Comparison of ENCODE assay signal across 1 cellular context in genomic region chr3:128845695-128846491, GRCh38.
TF ChIP-seq lines count a peak whose summit lies in the region.

No MANE protein-coding gene starts in this region.

TF ChIP-seq in HepG2, 621 proteins besides CTCF, POLR2A, EP300 and RAD21 (continued from another document and continues in another):
- TF ChIP-seq, protein P1, sequence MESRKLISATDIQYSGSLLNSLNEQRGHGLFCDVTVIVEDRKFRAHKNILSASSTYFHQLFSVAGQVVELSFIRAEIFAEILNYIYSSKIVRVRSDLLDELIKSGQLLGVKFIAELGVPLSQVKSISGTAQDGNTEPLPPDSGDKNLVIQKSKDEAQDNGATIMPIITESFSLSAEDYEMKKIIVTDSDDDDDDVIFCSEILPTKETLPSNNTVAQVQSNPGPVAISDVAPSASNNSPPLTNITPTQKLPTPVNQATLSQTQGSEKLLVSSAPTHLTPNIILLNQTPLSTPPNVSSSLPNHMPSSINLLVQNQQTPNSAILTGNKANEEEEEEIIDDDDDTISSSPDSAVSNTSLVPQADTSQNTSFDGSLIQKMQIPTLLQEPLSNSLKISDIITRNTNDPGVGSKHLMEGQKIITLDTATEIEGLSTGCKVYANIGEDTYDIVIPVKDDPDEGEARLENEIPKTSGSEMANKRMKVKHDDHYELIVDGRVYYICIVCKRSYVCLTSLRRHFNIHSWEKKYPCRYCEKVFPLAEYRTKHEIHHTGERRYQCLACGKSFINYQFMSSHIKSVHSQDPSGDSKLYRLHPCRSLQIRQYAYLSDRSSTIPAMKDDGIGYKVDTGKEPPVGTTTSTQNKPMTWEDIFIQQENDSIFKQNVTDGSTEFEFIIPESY (CRISPR knock-in tag; IDR thresholded peaks at IDR 0.05), result no peak; the same call in 1 of the 2 replicates
- no peak for TF ChIP-seq ZNF549 (CRISPR knock-in tag; IDR thresholded peaks at IDR 0.05)
- 0 out of 2 replicates have a peak, but pooled peaks have one; percentile 16 for TF ChIP-seq MED1 (CRISPR knock-in tag; IDR thresholded peaks at IDR 0.05)
- TF ChIP-seq ELF4 (CRISPR knock-in tag; IDR thresholded peaks at IDR 0.05; ENCODE audit: borderline replicate concordance), result no peak
- TF ChIP-seq ZNF512B (CRISPR knock-in tag; IDR thresholded peaks at IDR 0.05; ENCODE audit: borderline replicate concordance), result no peak
- no peak for TF ChIP-seq LCORL (IDR thresholded peaks at IDR 0.05)
- TF ChIP-seq LCORL (CRISPR knock-in tag; IDR thresholded peaks at IDR 0.05), result peak; percentile 81; the same call in 1 of the 2 replicates
- no peak for TF ChIP-seq TOPORS (CRISPR knock-in tag; IDR thresholded peaks at IDR 0.05)
- no peak for TF ChIP-seq ARNT (IDR thresholded peaks at IDR 0.05)
- no peak for TF ChIP-seq ONECUT2 (CRISPR knock-in tag; IDR thresholded peaks at IDR 0.05)
- TF ChIP-seq TEAD2 (CRISPR knock-in tag; IDR thresholded peaks at IDR 0.05), result no peak
- no peak for TF ChIP-seq BCL6 (CRISPR knock-in tag; IDR thresholded peaks at IDR 0.05)
- TF ChIP-seq ZBTB1 (CRISPR knock-in tag; IDR thresholded peaks at IDR 0.05; ENCODE audit: borderline replicate concordance), result no peak
- TF ChIP-seq ZFP36L2 (CRISPR knock-in tag; IDR thresholded peaks at IDR 0.05), result no peak
- TF ChIP-seq ZFAT (CRISPR knock-in tag; conservative IDR thresholded peaks at IDR 0.05), result no peak
- TF ChIP-seq ZNF800 (CRISPR knock-in tag; IDR thresholded peaks at IDR 0.05), result no peak
- no peak for TF ChIP-seq ZNF296 (CRISPR knock-in tag; conservative IDR thresholded peaks at IDR 0.05)
- TF ChIP-seq, protein P2, sequence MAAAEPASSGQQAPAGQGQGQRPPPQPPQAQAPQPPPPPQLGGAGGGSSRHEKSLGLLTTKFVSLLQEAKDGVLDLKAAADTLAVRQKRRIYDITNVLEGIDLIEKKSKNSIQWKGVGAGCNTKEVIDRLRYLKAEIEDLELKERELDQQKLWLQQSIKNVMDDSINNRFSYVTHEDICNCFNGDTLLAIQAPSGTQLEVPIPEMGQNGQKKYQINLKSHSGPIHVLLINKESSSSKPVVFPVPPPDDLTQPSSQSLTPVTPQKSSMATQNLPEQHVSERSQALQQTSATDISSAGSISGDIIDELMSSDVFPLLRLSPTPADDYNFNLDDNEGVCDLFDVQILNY (CRISPR knock-in tag; conservative IDR thresholded peaks at IDR 0.05), result 0 out of 2 replicates have a peak, but pooled peaks have one; percentile 12
- TF ChIP-seq SIX1 (CRISPR knock-in tag; IDR thresholded peaks at IDR 0.05; ENCODE audit: borderline replicate concordance), result no peak
- TF ChIP-seq, protein P3, sequence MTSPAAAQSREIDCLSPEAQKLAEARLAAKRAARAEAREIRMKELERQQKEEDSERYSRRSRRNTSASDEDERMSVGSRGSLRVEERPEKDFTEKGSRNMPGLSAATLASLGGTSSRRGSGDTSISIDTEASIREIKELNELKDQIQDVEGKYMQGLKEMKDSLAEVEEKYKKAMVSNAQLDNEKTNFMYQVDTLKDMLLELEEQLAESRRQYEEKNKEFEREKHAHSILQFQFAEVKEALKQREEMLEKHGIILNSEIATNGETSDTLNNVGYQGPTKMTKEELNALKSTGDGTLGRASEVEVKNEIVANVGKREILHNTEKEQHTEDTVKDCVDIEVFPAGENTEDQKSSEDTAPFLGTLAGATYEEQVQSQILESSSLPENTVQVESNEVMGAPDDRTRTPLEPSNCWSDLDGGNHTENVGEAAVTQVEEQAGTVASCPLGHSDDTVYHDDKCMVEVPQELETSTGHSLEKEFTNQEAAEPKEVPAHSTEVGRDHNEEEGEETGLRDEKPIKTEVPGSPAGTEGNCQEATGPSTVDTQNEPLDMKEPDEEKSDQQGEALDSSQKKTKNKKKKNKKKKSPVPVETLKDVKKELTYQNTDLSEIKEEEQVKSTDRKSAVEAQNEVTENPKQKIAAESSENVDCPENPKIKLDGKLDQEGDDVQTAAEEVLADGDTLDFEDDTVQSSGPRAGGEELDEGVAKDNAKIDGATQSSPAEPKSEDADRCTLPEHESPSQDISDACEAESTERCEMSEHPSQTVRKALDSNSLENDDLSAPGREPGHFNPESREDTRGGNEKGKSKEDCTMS (CRISPR knock-in tag; conservative IDR thresholded peaks at IDR 0.05), result no peak
- no peak for TF ChIP-seq ZZZ3 (CRISPR knock-in tag; IDR thresholded peaks at IDR 0.05; ENCODE audit: borderline replicate concordance)
- TF ChIP-seq, protein P4, sequence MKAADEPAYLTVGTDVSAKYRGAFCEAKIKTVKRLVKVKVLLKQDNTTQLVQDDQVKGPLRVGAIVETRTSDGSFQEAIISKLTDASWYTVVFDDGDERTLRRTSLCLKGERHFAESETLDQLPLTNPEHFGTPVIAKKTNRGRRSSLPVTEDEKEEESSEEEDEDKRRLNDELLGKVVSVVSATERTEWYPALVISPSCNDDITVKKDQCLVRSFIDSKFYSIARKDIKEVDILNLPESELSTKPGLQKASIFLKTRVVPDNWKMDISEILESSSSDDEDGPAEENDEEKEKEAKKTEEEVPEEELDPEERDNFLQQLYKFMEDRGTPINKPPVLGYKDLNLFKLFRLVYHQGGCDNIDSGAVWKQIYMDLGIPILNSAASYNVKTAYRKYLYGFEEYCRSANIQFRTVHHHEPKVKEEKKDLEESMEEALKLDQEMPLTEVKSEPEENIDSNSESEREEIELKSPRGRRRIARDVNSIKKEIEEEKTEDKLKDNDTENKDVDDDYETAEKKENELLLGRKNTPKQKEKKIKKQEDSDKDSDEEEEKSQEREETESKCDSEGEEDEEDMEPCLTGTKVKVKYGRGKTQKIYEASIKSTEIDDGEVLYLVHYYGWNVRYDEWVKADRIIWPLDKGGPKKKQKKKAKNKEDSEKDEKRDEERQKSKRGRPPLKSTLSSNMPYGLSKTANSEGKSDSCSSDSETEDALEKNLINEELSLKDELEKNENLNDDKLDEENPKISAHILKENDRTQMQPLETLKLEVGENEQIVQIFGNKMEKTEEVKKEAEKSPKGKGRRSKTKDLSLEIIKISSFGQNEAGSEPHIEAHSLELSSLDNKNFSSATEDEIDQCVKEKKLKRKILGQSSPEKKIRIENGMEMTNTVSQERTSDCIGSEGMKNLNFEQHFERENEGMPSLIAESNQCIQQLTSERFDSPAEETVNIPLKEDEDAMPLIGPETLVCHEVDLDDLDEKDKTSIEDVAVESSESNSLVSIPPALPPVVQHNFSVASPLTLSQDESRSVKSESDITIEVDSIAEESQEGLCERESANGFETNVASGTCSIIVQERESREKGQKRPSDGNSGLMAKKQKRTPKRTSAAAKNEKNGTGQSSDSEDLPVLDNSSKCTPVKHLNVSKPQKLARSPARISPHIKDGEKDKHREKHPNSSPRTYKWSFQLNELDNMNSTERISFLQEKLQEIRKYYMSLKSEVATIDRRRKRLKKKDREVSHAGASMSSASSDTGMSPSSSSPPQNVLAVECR (CRISPR knock-in tag; IDR thresholded peaks at IDR 0.05; ENCODE audit: borderline replicate concordance), result peak; percentile 43; the same call in 1 of the 2 replicates
- TF ChIP-seq, protein P5, sequence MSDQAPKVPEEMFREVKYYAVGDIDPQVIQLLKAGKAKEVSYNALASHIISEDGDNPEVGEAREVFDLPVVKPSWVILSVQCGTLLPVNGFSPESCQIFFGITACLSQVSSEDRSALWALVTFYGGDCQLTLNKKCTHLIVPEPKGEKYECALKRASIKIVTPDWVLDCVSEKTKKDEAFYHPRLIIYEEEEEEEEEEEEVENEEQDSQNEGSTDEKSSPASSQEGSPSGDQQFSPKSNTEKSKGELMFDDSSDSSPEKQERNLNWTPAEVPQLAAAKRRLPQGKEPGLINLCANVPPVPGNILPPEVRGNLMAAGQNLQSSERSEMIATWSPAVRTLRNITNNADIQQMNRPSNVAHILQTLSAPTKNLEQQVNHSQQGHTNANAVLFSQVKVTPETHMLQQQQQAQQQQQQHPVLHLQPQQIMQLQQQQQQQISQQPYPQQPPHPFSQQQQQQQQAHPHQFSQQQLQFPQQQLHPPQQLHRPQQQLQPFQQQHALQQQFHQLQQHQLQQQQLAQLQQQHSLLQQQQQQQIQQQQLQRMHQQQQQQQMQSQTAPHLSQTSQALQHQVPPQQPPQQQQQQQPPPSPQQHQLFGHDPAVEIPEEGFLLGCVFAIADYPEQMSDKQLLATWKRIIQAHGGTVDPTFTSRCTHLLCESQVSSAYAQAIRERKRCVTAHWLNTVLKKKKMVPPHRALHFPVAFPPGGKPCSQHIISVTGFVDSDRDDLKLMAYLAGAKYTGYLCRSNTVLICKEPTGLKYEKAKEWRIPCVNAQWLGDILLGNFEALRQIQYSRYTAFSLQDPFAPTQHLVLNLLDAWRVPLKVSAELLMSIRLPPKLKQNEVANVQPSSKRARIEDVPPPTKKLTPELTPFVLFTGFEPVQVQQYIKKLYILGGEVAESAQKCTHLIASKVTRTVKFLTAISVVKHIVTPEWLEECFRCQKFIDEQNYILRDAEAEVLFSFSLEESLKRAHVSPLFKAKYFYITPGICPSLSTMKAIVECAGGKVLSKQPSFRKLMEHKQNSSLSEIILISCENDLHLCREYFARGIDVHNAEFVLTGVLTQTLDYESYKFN (CRISPR knock-in tag; conservative IDR thresholded peaks at IDR 0.05), result 0 out of 2 replicates have a peak, but pooled peaks have one; percentile 45
- TF ChIP-seq ZNF574 (CRISPR knock-in tag; IDR thresholded peaks at IDR 0.05), result peak; percentile 61; the same call in 1 of the 2 replicates
